ENCODE assay signal across 17 cellular contexts in the genomic region with DNA sequence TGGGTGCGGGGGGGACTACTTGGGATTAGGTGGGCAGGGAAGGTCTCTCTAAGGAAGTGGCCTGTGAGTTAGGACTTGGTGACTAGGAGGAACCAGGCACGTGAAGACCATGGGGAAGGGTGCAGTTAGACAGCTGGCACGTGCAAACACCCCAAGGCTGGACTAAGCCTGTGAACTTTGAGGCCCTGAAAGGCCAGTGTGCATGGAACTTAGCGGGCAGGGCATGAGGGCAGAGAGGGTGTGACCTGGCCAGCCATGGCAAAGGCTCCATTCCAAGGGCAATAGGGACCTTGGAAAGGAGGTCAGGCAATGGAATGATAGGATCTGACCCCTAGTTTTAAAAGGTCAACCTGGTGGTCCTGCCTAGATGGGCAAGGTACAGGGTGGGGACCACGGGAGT.
A peak's percentile ranks its signal among the peaks of the same experiment; 100 is the strongest.
DNase-seq lines count a peak whose midpoint lies in the region; ATAC-seq and TF ChIP-seq lines count a peak whose summit lies in the region.
"Had no signal": no experiment of that assay in that cellular context is flagged by ENCODE, and none has a peak within 500 bp of the region (broad histone marks: within the 10 kb centered on the region; RNA-seq: fewer than 3 reads in every experiment).

No MANE protein-coding gene starts in this region.

- H3K4me3 Mint-ChIP-seq in chondrocyte (ENCODE audit: unreplicated experiment) = no peak overlapping the region
- H3K4me3 Mint-ChIP-seq: B cell; CD14-positive monocyte; CD4-positive, alpha-beta memory T cell; CD4-positive, CD25-positive, alpha-beta regulatory T cell had no signal

- no peaks in the 10 kb centered on the region for H3K79me2 ChIP-seq in smooth muscle cell (ENCODE audit: low read depth)

- ATAC-seq in GM18519 (IDR thresholded peaks at IDR 0.05; ENCODE audit: low FRiP score, unreplicated experiment) = no peak
- ATAC-seq: A549 had no signal

- no peaks in the 10 kb centered on the region for H3K36me3 ChIP-seq in spleen
- no peaks in the 10 kb centered on the region for H3K36me3 ChIP-seq in smooth muscle cell (ENCODE audit: low read depth)

- WGBS in spleen, 5 donors = 67 to 94% (median 81%) methylated on average over 5 of the region's 5 CpGs
- 84% methylated on average over 5 of the region's 5 CpGs for WGBS in smooth muscle cell (ENCODE audit: low lambda C conversion rate)

- no peak for TF ChIP-seq CTCF in chondrocyte (IDR thresholded peaks at IDR 0.05)
- TF ChIP-seq CTCF in spleen (IDR thresholded peaks at IDR 0.05 in 8 of 11, conservative IDR thresholded peaks at IDR 0.05 in 3 of 11) = no peak
- TF ChIP-seq CTCF in smooth muscle cell (IDR thresholded peaks at IDR 0.05; ENCODE audit: borderline replicate concordance, insufficient read depth, poor library complexity, severe bottlenecking) = no peak

- H3K4me3 ChIP-seq in spleen = no peak overlapping the region
- H3K4me3 ChIP-seq in smooth muscle cell = no peak overlapping the region
- H3K4me3 ChIP-seq: A549 had no signal

- no peaks in the 10 kb centered on the region for H4K20me1 ChIP-seq in smooth muscle cell (ENCODE audit: low read depth)

- peak; percentile 22 for DNase-seq in chondrocyte (ENCODE audit: low spot score)
- peak; percentile 36 for DNase-seq in posterior vena cava (ENCODE audit: low spot score)
- peak; percentile 34 for DNase-seq in spleen
- no peak for DNase-seq in NCI-H1092 treated with DMSO at 0.1 percent for 48 hours (lab: John Stamatoyannopoulos, UW)
- no peak for DNase-seq in smooth muscle cell (lab: John Stamatoyannopoulos, UW; ENCODE audit: unreplicated experiment)
- DNase-seq: AML-193; C1 segment of cervical spinal cord; Caco-2; Calu3; CD4-positive, alpha-beta memory T cell; CD4-positive, CD25-positive, alpha-beta regulatory T cell; DMS79 treated with DMSO at 0.1 percent for 48 hours; GF-D8 had no signal

- no peaks in the 10 kb centered on the region for H3K36me3 Mint-ChIP-seq in chondrocyte (ENCODE audit: low read depth)
- H3K36me3 Mint-ChIP-seq: CD14-positive monocyte; CD4-positive, alpha-beta memory T cell; CD4-positive, CD25-positive, alpha-beta regulatory T cell had no signal

- no peaks in the 10 kb centered on the region for H3F3A ChIP-seq in smooth muscle cell (ENCODE audit: low read depth)

- H2AFZ ChIP-seq in smooth muscle cell (ENCODE audit: low read depth) = no peak overlapping the region

- H3K9me3 Mint-ChIP-seq in chondrocyte (ENCODE audit: low read depth) = no peaks in the 10 kb centered on the region
- H3K9me3 Mint-ChIP-seq: CD4-positive, alpha-beta memory T cell had no signal

- no peaks in the 10 kb centered on the region for H3K4me1 Mint-ChIP-seq in chondrocyte (ENCODE audit: low read depth)
- H3K4me1 Mint-ChIP-seq: B cell; CD4-positive, alpha-beta memory T cell had no signal

- H3K27ac Mint-ChIP-seq in chondrocyte (ENCODE audit: unreplicated experiment) = no peak overlapping the region
- H3K27ac Mint-ChIP-seq: B cell; CD4-positive, alpha-beta memory T cell; CD4-positive, CD25-positive, alpha-beta regulatory T cell had no signal

- H3K9me3 ChIP-seq in spleen (no peaks in the 10 kb centered on the region), smooth muscle cell (replicated peaks; ENCODE audit: low read depth) (no peaks in the 10 kb centered on the region)
- H3K9me3 ChIP-seq: A549, Caco-2 had no signal

- H3K27me3 ChIP-seq in spleen (replicated peaks in 1 of 7) (peaks cover 0 to 11% (median 0%) of the 10 kb centered on the region in 7 donors), smooth muscle cell (ENCODE audit: low read depth) (no peaks in the 10 kb centered on the region)

- TF ChIP-seq POLR2A in spleen (IDR thresholded peaks at IDR 0.05) = no peak

- H3K4me2 ChIP-seq in smooth muscle cell = no peak overlapping the region
- H3K4me2 ChIP-seq: A549 had no signal

- H3K27me3 Mint-ChIP-seq in chondrocyte (ENCODE audit: low read depth) = peaks cover 32% of the 10 kb centered on the region
- H3K27me3 Mint-ChIP-seq: CD4-positive, CD25-positive, alpha-beta regulatory T cell had no signal

- H3K27ac ChIP-seq in spleen (no peak overlapping the region), smooth muscle cell (ENCODE audit: low read depth) (no peak overlapping the region)
- H3K27ac ChIP-seq: A549 had no signal

- no peak overlapping the region for H3K9ac ChIP-seq in smooth muscle cell (ENCODE audit: low read depth)

- H3K4me1 ChIP-seq in spleen (peaks cover 0 to 25% (median 15%) of the 10 kb centered on the region in 6 donors), smooth muscle cell (ENCODE audit: low read depth) (no peaks in the 10 kb centered on the region)
- H3K4me1 ChIP-seq: A549, Caco-2 had no signal

- intact Hi-C loops in posterior vena cava (cut with DNase I) = no loop called here
- intact Hi-C loops in spleen (cut with DNase I; ENCODE audit: low total_unique reads) = no loop called here

Comparison
In these comparisons a context has a peak if more than half of its experiments do, and no peak if none do; other contexts are left out.
1. DNase-seq: peak in chondrocyte (single experiment), posterior vena cava (single experiment) and spleen (single experiment); none in NCI-H1092 treated with DMSO at 0.1 percent for 48 hours (single experiment) and smooth muscle cell (single experiment).